Comparison of ENCODE assay signal across 8 cellular contexts in genomic region chr7:73560035-73560835, GRCh38.
DNase-seq lines count a peak whose midpoint lies in the region; ATAC-seq lines count a peak whose summit lies in the region.

No MANE protein-coding gene starts in this region.

- DNase-seq in NCI-H2227 (lab: John Stamatoyannopoulos, UW; ENCODE audit: unreplicated experiment) (peak; percentile 28), NCI-H2227 treated with DMSO at 0.1 percent for 48 hours (lab: John Stamatoyannopoulos, UW) (no peak), LoVo (ENCODE audit: low spot score) (peak; percentile 28), amniotic epithelial cell (ENCODE audit: low read depth) (peak; percentile 78), non-pigmented ciliary epithelial cell (ENCODE audit: low read depth) (peak; percentile 76), GDM1 (lab: John Stamatoyannopoulos, UW) (no peak)

- ATAC-seq in GM19324 (IDR thresholded peaks at IDR 0.05; ENCODE audit: low FRiP score, unreplicated experiment) (no peak), GM19395 (IDR thresholded peaks at IDR 0.05; ENCODE audit: unreplicated experiment) (no peak)

Comparison
In these comparisons a context has a peak if more than half of its experiments do, and no peak if none do; other contexts are left out.
1. DNase-seq: peak in NCI-H2227 (single experiment), LoVo (single experiment), amniotic epithelial cell (single experiment) and non-pigmented ciliary epithelial cell (single experiment); none in NCI-H2227 treated with DMSO at 0.1 percent for 48 hours (single experiment) and GDM1 (single experiment).